Comparison of ENCODE assay signal across 32 cellular contexts in genomic region chr13:47650221-47650620, GRCh38.
"Had no signal": no experiment of that assay in that cellular context is flagged by ENCODE, and none has a peak within 500 bp of the region (broad histone marks: within the 10 kb centered on the region; RNA-seq: fewer than 3 reads in every experiment).

No MANE protein-coding gene starts in this region.

- H3K4me1 Mint-ChIP-seq: activated CD4-positive, alpha-beta T cell treated with anti-CD3 and anti-CD28 coated beads, Interleukin-2, amount 10 ng/mL, durations not matched to agents 24 days and 14 days; activated naive CD8-positive, alpha-beta T cell treated with anti-CD3 and anti-CD28 coated beads for 36 hours; activated T-helper 17 cell treated with anti-CD3 and anti-CD28 coated beads, Interleukin-2, amount 50 U/mL, for 72 hours; central memory CD8-positive, alpha-beta T cell had no signal

- H3K4me3 ChIP-seq: SJCRH30 had no signal

- H3K36me3 ChIP-seq: brain microvascular endothelial cell, SJCRH30, WERI-Rb-1 had no signal

- H3K27ac ChIP-seq: brain microvascular endothelial cell, KMS-11, SJCRH30, WERI-Rb-1 had no signal

- DNase-seq: activated CD4-positive, alpha-beta T cell treated with anti-CD3 and anti-CD28 coated beads, Interleukin-2, amount 10 ng/mL, durations not matched to agents 24 days and 14 days; activated CD4-positive, alpha-beta T cell treated with anti-CD3 and anti-CD28 coated beads, Interleukin-2, amount 50 U/mL, for 4 hours; activated CD8-positive, alpha-beta T cell treated with anti-CD3 and anti-CD28 coated beads for 36 hours; activated effector memory CD4-positive, alpha-beta T cell treated with anti-CD3 and anti-CD28 coated beads, Interleukin-2, amount 50 U/mL, for 16 hours; activated naive CD4-positive, alpha-beta T cell; activated naive CD4-positive, alpha-beta T cell treated with anti-CD3 and anti-CD28 coated beads, Interleukin-2, amount 50 U/mL, for 16 hours; activated naive CD8-positive, alpha-beta T cell treated with anti-CD3 and anti-CD28 coated beads for 36 hours; activated T-cell treated with anti-CD3 and anti-CD28 coated beads, Interleukin-2, amount 50 U/mL, for 1 hour; activated T-cell treated with anti-CD3 and anti-CD28 coated beads, Interleukin-2, amount 50 U/mL, for 72 hours; amniotic stem cell; aorta; brain microvascular endothelial cell; MM.1S; MV-4-11; NCI-H1092; NCI-H1436 treated with DMSO at 0.1 percent for 48 hours; NCI-H1694 treated with DMSO at 0.1 percent for 48 hours; NCI-H2029; NCI-H345; NCI-H510A; NCI-H526 treated with DMSO at 0.1 percent for 48 hours; NCI-H774; SHP77; SJCRH30; SW 1271; T-helper 1 cell; T1000; WERI-Rb-1 had no signal

- H3K9me3 Mint-ChIP-seq: activated CD4-positive, alpha-beta T cell treated with anti-CD3 and anti-CD28 coated beads, Interleukin-2, amount 10 ng/mL, durations not matched to agents 24 days and 14 days; activated CD8-positive, alpha-beta T cell treated with anti-CD3 and anti-CD28 coated beads for 36 hours; activated naive CD8-positive, alpha-beta T cell treated with anti-CD3 and anti-CD28 coated beads for 36 hours; activated T-helper 17 cell treated with anti-CD3 and anti-CD28 coated beads, Interleukin-2, amount 50 U/mL, for 72 hours had no signal

- ATAC-seq: activated CD8-positive, alpha-beta T cell treated with anti-CD3 and anti-CD28 coated beads for 36 hours; activated T-cell treated with anti-CD3 and anti-CD28 coated beads, Interleukin-2, amount 50 U/mL, for 72 hours; activated T-helper 17 cell treated with anti-CD3 and anti-CD28 coated beads, Interleukin-2, amount 50 U/mL, for 72 hours; Panc1 had no signal

- H3K36me3 Mint-ChIP-seq: activated naive CD8-positive, alpha-beta T cell treated with anti-CD3 and anti-CD28 coated beads for 36 hours had no signal

- H3K27ac Mint-ChIP-seq: activated CD4-positive, alpha-beta T cell treated with anti-CD3 and anti-CD28 coated beads, Interleukin-2, amount 10 ng/mL, durations not matched to agents 24 days and 14 days; activated CD8-positive, alpha-beta T cell treated with anti-CD3 and anti-CD28 coated beads for 36 hours; activated naive CD8-positive, alpha-beta T cell treated with anti-CD3 and anti-CD28 coated beads for 36 hours; activated T-cell treated with anti-CD3 and anti-CD28 coated beads, Interleukin-2, amount 50 U/mL, for 72 hours; activated T-helper 17 cell treated with anti-CD3 and anti-CD28 coated beads, Interleukin-2, amount 50 U/mL, for 72 hours had no signal

- H3K9me3 ChIP-seq: SJCRH30 had no signal

- H3K4me1 ChIP-seq: SJCRH30 had no signal

- H3K4me3 Mint-ChIP-seq: activated CD4-positive, alpha-beta T cell treated with anti-CD3 and anti-CD28 coated beads, Interleukin-2, amount 10 ng/mL, durations not matched to agents 24 days and 14 days; activated CD8-positive, alpha-beta T cell treated with anti-CD3 and anti-CD28 coated beads for 36 hours; activated naive CD8-positive, alpha-beta T cell treated with anti-CD3 and anti-CD28 coated beads for 36 hours; activated T-cell treated with anti-CD3 and anti-CD28 coated beads, Interleukin-2, amount 50 U/mL, for 72 hours; activated T-helper 17 cell treated with anti-CD3 and anti-CD28 coated beads, Interleukin-2, amount 50 U/mL, for 72 hours; central memory CD8-positive, alpha-beta T cell had no signal

- H3K27me3 Mint-ChIP-seq: activated CD4-positive, alpha-beta T cell treated with anti-CD3 and anti-CD28 coated beads, Interleukin-2, amount 10 ng/mL, durations not matched to agents 24 days and 14 days; activated naive CD8-positive, alpha-beta T cell treated with anti-CD3 and anti-CD28 coated beads for 36 hours; central memory CD8-positive, alpha-beta T cell had no signal
